In the genomic region with DNA sequence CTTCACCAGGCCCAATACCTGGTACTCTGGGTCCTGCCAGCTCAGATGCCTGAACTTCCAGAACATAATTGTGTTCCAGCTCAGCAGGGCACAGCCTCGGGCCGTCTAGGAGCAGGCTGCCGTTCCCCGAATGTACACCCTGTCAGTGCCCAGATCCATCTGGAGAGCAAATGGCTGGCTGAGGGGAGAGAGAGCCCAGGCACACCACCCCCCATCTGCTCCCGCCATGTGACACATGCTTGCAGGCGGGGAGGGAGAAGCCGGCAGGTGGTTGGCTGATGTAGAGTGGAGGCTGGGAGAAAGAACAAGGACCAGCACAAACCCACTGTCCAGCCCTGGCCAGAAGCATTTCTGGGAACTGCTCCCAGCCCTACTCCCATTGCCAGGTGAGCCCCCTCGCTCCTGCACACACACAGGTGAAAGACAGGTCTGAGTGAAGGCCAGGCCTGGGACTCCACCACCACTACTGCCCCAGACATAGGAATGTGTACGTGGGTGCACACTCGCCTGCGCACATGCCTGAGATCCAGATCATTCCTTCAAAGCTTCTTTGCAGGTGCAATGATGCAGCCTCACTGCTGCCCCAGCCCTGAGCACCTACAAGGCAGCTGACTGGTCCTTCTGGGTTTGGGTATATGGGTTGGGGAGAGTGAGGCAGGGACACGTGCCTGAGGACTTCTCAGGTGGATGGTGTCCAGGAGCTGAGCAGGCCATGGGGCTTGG, we compare ENCODE assay signal across 19 cellular contexts. TPM values are rescaled to one million over a fixed set of nuclear protein-coding genes. Genes with fewer than 3 reads are reported as not detected.
DNase-seq lines count a peak whose midpoint lies in the region; ATAC-seq and TF ChIP-seq lines count a peak whose summit lies in the region.
"Had no signal": no experiment of that assay in that cellular context is flagged by ENCODE, and none has a peak within 500 bp of the region (broad histone marks: within the 10 kb centered on the region; RNA-seq: fewer than 3 reads in every experiment).

No MANE protein-coding gene starts in this region.

- H4K20me1 ChIP-seq in Karpas-422 (ENCODE audit: insufficient read depth, low read depth, low read length) (peaks cover 8% of the 10 kb centered on the region; the same call in 1 of the 2 replicates), smooth muscle cell (ENCODE audit: low read depth) (no peaks in the 10 kb centered on the region)

- H3K27ac ChIP-seq in Karpas-422 (ENCODE audit: low read length) (no peak overlapping the region), WERI-Rb-1 (peak overlapping the region; percentile 83), left ventricle myocardium inferior (replicated peaks) (peak overlapping the region; percentile 92), smooth muscle cell (ENCODE audit: low read depth) (no peak overlapping the region)
- H3K27ac ChIP-seq: body of pancreas, C4-2B, psoas muscle had no signal

- no peak for TF ChIP-seq CTCF in WERI-Rb-1 (IDR thresholded peaks at IDR 0.05; ENCODE audit: low read depth, low read length)
- no peak for TF ChIP-seq CTCF in left ventricle myocardium inferior (IDR thresholded peaks at IDR 0.05; ENCODE audit: borderline replicate concordance)
- TF ChIP-seq CTCF in smooth muscle cell (IDR thresholded peaks at IDR 0.05; ENCODE audit: borderline replicate concordance, insufficient read depth, poor library complexity, severe bottlenecking): no peak

- H3K79me2 ChIP-seq in Karpas-422 (ENCODE audit: low read length) (no peaks in the 10 kb centered on the region), smooth muscle cell (ENCODE audit: low read depth) (no peaks in the 10 kb centered on the region)

- H3K4me2 ChIP-seq in Karpas-422 (ENCODE audit: low read depth, low read length, poor library complexity, severe bottlenecking): peak overlapping the region; percentile 62
- peak overlapping the region; percentile 69 for H3K4me2 ChIP-seq in smooth muscle cell

- H3K9me3 ChIP-seq in Karpas-422 (ENCODE audit: low read length): no peaks in the 10 kb centered on the region
- no peaks in the 10 kb centered on the region for H3K9me3 ChIP-seq in WERI-Rb-1 (ENCODE audit: severe bottlenecking)
- H3K9me3 ChIP-seq in left ventricle myocardium inferior (replicated peaks): no peaks in the 10 kb centered on the region
- H3K9me3 ChIP-seq in smooth muscle cell (replicated peaks; ENCODE audit: low read depth): no peaks in the 10 kb centered on the region
- H3K9me3 ChIP-seq: body of pancreas, mucosa of descending colon, Peyer's patch, psoas muscle had no signal

- intact Hi-C loops in left ventricle myocardium inferior (cut with micrococcal nuclease): no loop called here

- no peaks in the 10 kb centered on the region for H3K36me3 ChIP-seq in Karpas-422 (ENCODE audit: insufficient read depth, low read length)
- no peaks in the 10 kb centered on the region for H3K36me3 ChIP-seq in WERI-Rb-1
- H3K36me3 ChIP-seq in left ventricle myocardium inferior: no peaks in the 10 kb centered on the region
- H3K36me3 ChIP-seq in smooth muscle cell (ENCODE audit: low read depth): no peaks in the 10 kb centered on the region
- H3K36me3 ChIP-seq: Peyer's patch had no signal

- no peaks in the 10 kb centered on the region for H3K9me2 ChIP-seq in Karpas-422 (replicated peaks; ENCODE audit: insufficient read depth, low read length)

- H3K27me3 ChIP-seq in Karpas-422 (ENCODE audit: low read length): no peaks in the 10 kb centered on the region
- H3K27me3 ChIP-seq in WERI-Rb-1 (ENCODE audit: insufficient read depth, low read depth, severe bottlenecking): no peaks in the 10 kb centered on the region
- no peaks in the 10 kb centered on the region for H3K27me3 ChIP-seq in left ventricle myocardium inferior (ENCODE audit: low read depth)
- H3K27me3 ChIP-seq in smooth muscle cell (ENCODE audit: low read depth): peaks cover 15% of the 10 kb centered on the region
- H3K27me3 ChIP-seq: body of pancreas, Peyer's patch had no signal

- H2AFZ ChIP-seq in Karpas-422 (ENCODE audit: low read length) (no peak overlapping the region), smooth muscle cell (ENCODE audit: low read depth) (no peak overlapping the region)

- ATAC-seq in GM18861 (IDR thresholded peaks at IDR 0.05; ENCODE audit: unreplicated experiment): no peak
- ATAC-seq in HG03378 (IDR thresholded peaks at IDR 0.05; ENCODE audit: unreplicated experiment): no peak
- ATAC-seq: body of pancreas; effector memory CD8-positive, alpha-beta T cell; HCT116; mucosa of descending colon; stimulated activated effector memory CD8-positive, alpha-beta T cell treated with anti-CD3 and anti-CD28 coated beads, Interleukin-12 subunit alpha, Interleukin-12 subunit beta, amount 100 ng/mL, for 72 hours had no signal

- no peak overlapping the region for H3K9ac ChIP-seq in Karpas-422 (ENCODE audit: low read length)
- no peak overlapping the region for H3K9ac ChIP-seq in smooth muscle cell (ENCODE audit: low read depth)

- 82% methylated on average over 12 of the region's 12 CpGs for WGBS in smooth muscle cell (ENCODE audit: low lambda C conversion rate)

- H3K4me1 ChIP-seq in Karpas-422 (ENCODE audit: low read length) (peaks cover 55% of the 10 kb centered on the region), left ventricle myocardium inferior (peaks cover 90% of the 10 kb centered on the region), smooth muscle cell (ENCODE audit: low read depth) (peaks cover 36% of the 10 kb centered on the region)
- H3K4me1 ChIP-seq: body of pancreas had no signal

- no peak overlapping the region for H3K4me3 ChIP-seq in Karpas-422 (ENCODE audit: low read length)
- H3K4me3 ChIP-seq in WERI-Rb-1 (ENCODE audit: low read depth, low read length): no peak overlapping the region
- H3K4me3 ChIP-seq in left ventricle myocardium inferior: no peak overlapping the region
- H3K4me3 ChIP-seq in smooth muscle cell: no peak overlapping the region
- H3K4me3 ChIP-seq: body of pancreas, mucosa of descending colon, Peyer's patch, psoas muscle had no signal

- no peak for DNase-seq in Karpas-422
- peak; percentile 84 for DNase-seq in WERI-Rb-1
- DNase-seq in left ventricle myocardium inferior: peak; percentile 52
- DNase-seq in smooth muscle cell (lab: John Stamatoyannopoulos, UW; ENCODE audit: unreplicated experiment): no peak
- DNase-seq in glomerular visceral epithelial cell (ENCODE audit: extremely low spot score): no peak
- no peak for DNase-seq in AG20443 (ENCODE audit: low spot score)
- DNase-seq: effector memory CD8-positive, alpha-beta T cell; GF-D8; mucosa of descending colon; Peyer's patch; psoas muscle; stimulated activated CD4-positive, alpha-beta T cell treated with anti-CD3 and anti-CD28 coated beads, Interleukin-4, amount 100 ng/mL, for 24 hours had no signal

- H3F3A ChIP-seq in smooth muscle cell (ENCODE audit: low read depth): peaks cover 6% of the 10 kb centered on the region

RNA-seq across cellular contexts. Expression of a gene that starts 53.5 kb away (rescaled TPM):
- not detected in 2 replicates for total RNA-seq in Karpas-422 (2014; rRNA removed; shearing (Covaris generic); ENCODE audit: low replicate concordance)
- total RNA-seq in left ventricle myocardium inferior (5.3 TPM), smooth muscle cell (3.0 TPM in 1 of 2 replicates, not detected in the other)
- 0.92 TPM in 1 of 2 replicates, not detected in the other for polyA plus RNA-seq in smooth muscle cell
- total RNA-seq: T-helper 2 cell treated with Interferon-gamma antibody and Interleukin-4, amounts not matched to agents 100 ng/mL and 5 ng/mL, for 36 hours had no signal

Comparison
In these comparisons a context has a peak if more than half of its experiments do, and no peak if none do; other contexts are left out.
1. DNase-seq: peak in WERI-Rb-1 (single experiment) and left ventricle myocardium inferior (single experiment); none in Karpas-422 (single experiment), smooth muscle cell (single experiment), glomerular visceral epithelial cell (single experiment) and AG20443 (single experiment).
2. H3K27ac ChIP-seq: peak in WERI-Rb-1 (single experiment) and left ventricle myocardium inferior (single experiment); none in Karpas-422 (single experiment) and smooth muscle cell (single experiment).